In the genomic region with DNA sequence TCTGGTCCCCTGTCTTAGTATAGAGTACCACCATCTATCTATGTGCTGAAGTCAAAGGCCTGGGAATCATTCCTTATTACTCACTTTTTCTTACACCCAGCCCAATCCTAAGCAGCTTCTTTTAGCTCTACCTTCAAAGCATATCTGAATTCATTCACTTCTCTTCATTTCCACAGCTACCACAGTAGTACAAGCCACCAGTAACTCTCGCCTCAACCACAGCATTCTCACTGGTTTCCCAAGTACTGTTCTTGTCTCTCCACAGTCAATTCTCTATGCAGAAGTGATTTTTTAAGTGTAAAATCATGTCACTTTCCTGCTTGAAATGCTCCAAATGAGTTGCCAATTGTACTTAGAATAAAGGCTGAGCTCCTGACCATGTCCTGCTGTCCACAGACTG, we compare ENCODE assay signal across 3 cellular contexts.
"Had no signal": no experiment of that assay in that cellular context is flagged by ENCODE, and none has a peak within 500 bp of the region (broad histone marks: within the 10 kb centered on the region; RNA-seq: fewer than 3 reads in every experiment).

No MANE protein-coding gene starts in this region.

- ATAC-seq: GM12878 had no signal

- H3K4me3 ChIP-seq: GM12878 had no signal

- DNase-seq: GDM1, GF-D8 had no signal
